22 cellular contexts compared by ENCODE assay signal in the genomic region with DNA sequence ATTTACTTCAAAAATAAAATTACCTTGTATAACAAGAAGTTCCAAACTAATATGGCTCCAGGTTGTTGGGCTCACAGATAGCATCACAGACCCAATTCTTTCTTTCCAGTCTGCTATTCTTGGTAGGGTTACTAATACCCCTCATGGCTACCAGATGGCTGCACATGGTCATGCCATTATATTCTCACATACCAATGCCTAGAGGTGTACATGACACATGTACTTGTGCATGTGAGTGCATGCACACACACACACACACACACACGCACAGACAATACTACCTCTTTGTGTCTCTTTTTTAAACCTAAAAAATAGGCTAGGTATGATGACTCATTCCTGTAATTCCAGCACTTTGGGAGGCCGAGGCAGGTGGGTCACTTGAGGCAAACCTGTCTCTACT. TPM values are rescaled to one million over a fixed set of nuclear protein-coding genes. Genes with fewer than 3 reads are reported as not detected.
DNase-seq lines count a peak whose midpoint lies in the region; ATAC-seq, FAIRE-seq and TF ChIP-seq lines count a peak whose summit lies in the region.
"Had no signal": no experiment of that assay in that cellular context is flagged by ENCODE, and none has a peak within 500 bp of the region (broad histone marks: within the 10 kb centered on the region; RNA-seq: fewer than 3 reads in every experiment).

No MANE protein-coding gene starts in this region.

- no peaks in the 10 kb centered on the region for H3K9me3 Mint-ChIP-seq in activated naive CD4-positive, alpha-beta T cell treated with anti-CD3 and anti-CD28 coated beads, Interleukin-2, amount 10 ng/mL, durations not matched to agents 7 days and 5 days
- H3K9me3 Mint-ChIP-seq: CD4-positive, CD25-positive, alpha-beta regulatory T cell; CD8-positive, alpha-beta T cell had no signal

- peaks cover 9% of the 10 kb centered on the region for H3K36me3 Mint-ChIP-seq in activated naive CD4-positive, alpha-beta T cell treated with anti-CD3 and anti-CD28 coated beads, Interleukin-2, amount 10 ng/mL, durations not matched to agents 7 days and 5 days

- H3K27ac ChIP-seq in foreskin keratinocyte = no peak overlapping the region
- H3K27ac ChIP-seq: 22Rv1, BLaER1, C4-2B had no signal

- TF ChIP-seq CTCF in bronchial epithelial cell (IDR thresholded peaks at IDR 0.05; ENCODE audit: insufficient read depth, low read length, severe bottlenecking) (no peak), foreskin keratinocyte (conservative IDR thresholded peaks at IDR 0.05) (no peak)

- H3K27ac Mint-ChIP-seq in activated naive CD4-positive, alpha-beta T cell treated with anti-CD3 and anti-CD28 coated beads, Interleukin-2, amount 10 ng/mL, durations not matched to agents 7 days and 5 days = no peak overlapping the region
- H3K27ac Mint-ChIP-seq: B cell; CD4-positive, CD25-positive, alpha-beta regulatory T cell; CD8-positive, alpha-beta T cell had no signal

- no peaks in the 10 kb centered on the region for H3K27me3 Mint-ChIP-seq in activated naive CD4-positive, alpha-beta T cell treated with anti-CD3 and anti-CD28 coated beads, Interleukin-2, amount 10 ng/mL, durations not matched to agents 7 days and 5 days
- H3K27me3 Mint-ChIP-seq: B cell; CD4-positive, CD25-positive, alpha-beta regulatory T cell had no signal

- CTCF ChIA-PET in activated naive CD4-positive, alpha-beta T cell treated with anti-CD3 and anti-CD28 coated beads, Interleukin-2, amount 10 ng/mL, durations not matched to agents 7 days and 5 days (lab: Charles Lee) = no interaction called here

- peak; percentile 26 for FAIRE-seq in GM12891 (lab: Jason Lieb, UNC)
- peak; percentile 36 for FAIRE-seq in bronchial epithelial cell (lab: Jason Lieb, UNC)
- FAIRE-seq: A204.1, G401.6, GM19239, H54 had no signal

- no peaks in the 10 kb centered on the region for H3K4me1 ChIP-seq in foreskin keratinocyte
- H3K4me1 ChIP-seq: Caco-2, HAP-1 had no signal

- no peaks in the 10 kb centered on the region for H3K36me3 ChIP-seq in bronchial epithelial cell (ENCODE audit: control insufficient read depth, insufficient read depth, low read length)
- H3K36me3 ChIP-seq: HAP-1 had no signal

- H3K27me3 ChIP-seq in bronchial epithelial cell (ENCODE audit: control insufficient read depth, insufficient read depth, low read length) = no peaks in the 10 kb centered on the region
- no peaks in the 10 kb centered on the region for H3K27me3 ChIP-seq in foreskin keratinocyte
- H3K27me3 ChIP-seq: BLaER1 had no signal

- no peak overlapping the region for H3K4me3 Mint-ChIP-seq in activated naive CD4-positive, alpha-beta T cell treated with anti-CD3 and anti-CD28 coated beads, Interleukin-2, amount 10 ng/mL, durations not matched to agents 7 days and 5 days
- H3K4me3 Mint-ChIP-seq: B cell; CD4-positive, CD25-positive, alpha-beta regulatory T cell; CD8-positive, alpha-beta T cell had no signal

- DNase-seq in DMS53 (lab: John Stamatoyannopoulos, UW) (peak; percentile 2), DMS53 treated with DMSO at 0.1 percent for 48 hours (lab: John Stamatoyannopoulos, UW; ENCODE audit: unreplicated experiment) (no peak), GM12891 (ENCODE audit: insufficient read length, low spot score) (no peak), bronchial epithelial cell (ENCODE audit: low read depth) (peak; percentile 10), foreskin keratinocyte (peak; percentile 63 to 83), DMS153 (lab: John Stamatoyannopoulos, UW) (no peak)
- DNase-seq in activated naive CD4-positive, alpha-beta T cell treated with anti-CD3 and anti-CD28 coated beads, Interleukin-2, amount 10 ng/mL, durations not matched to agents 7 days and 5 days = no peak
- DNase-seq: Caco-2; CD4-positive, CD25-positive, alpha-beta regulatory T cell; CD8-positive, alpha-beta T cell; DND-41; GOT3 had no signal

- H3K4me3 ChIP-seq in bronchial epithelial cell (ENCODE audit: low read depth, low read length) = no peak overlapping the region
- H3K4me3 ChIP-seq: BLaER1, HAP-1 had no signal

- ATAC-seq in foreskin keratinocyte = peak; percentile 94
- ATAC-seq in GM19467 (IDR thresholded peaks at IDR 0.05; ENCODE audit: unreplicated experiment) = no peak
- ATAC-seq: CD8-positive, alpha-beta T cell had no signal

- H3K4me1 Mint-ChIP-seq in activated naive CD4-positive, alpha-beta T cell treated with anti-CD3 and anti-CD28 coated beads, Interleukin-2, amount 10 ng/mL, durations not matched to agents 7 days and 5 days = peaks cover 13% of the 10 kb centered on the region
- H3K4me1 Mint-ChIP-seq: B cell had no signal

- no peak for TF ChIP-seq POLR2A in GM12891 (IDR thresholded peaks at IDR 0.05; ENCODE audit: low read depth, low read length)

TF ChIP-seq in GM12891, 5 proteins besides CTCF, POLR2A, EP300 and RAD21:
- TF ChIP-seq SPI1 (IDR thresholded peaks at IDR 0.05; ENCODE audit: low read depth, low read length) (no peak), POU2F2 (IDR thresholded peaks at IDR 0.05; ENCODE audit: low read depth, low read length) (no peak), PAX5 (IDR thresholded peaks at IDR 0.05; ENCODE audit: insufficient read depth, low read length, severe bottlenecking) (no peak), TAF1 (IDR thresholded peaks at IDR 0.05; ENCODE audit: low read depth, low read length) (no peak), POLR2AphosphoS5 (IDR thresholded peaks at IDR 0.05; ENCODE audit: low read depth, low read length) (no peak)

RNA-seq across cellular contexts. Expression of a gene that starts 31.1 kb away (rescaled TPM):
- polyA plus RNA-seq in GM12891 (2012; ENCODE audit: low read depth, missing spikeins) = 10.3 TPM
- total RNA-seq in bronchial epithelial cell = 31.9 and 32.1 TPM in 2 replicates
- total RNA-seq in foreskin keratinocyte = 14.1 and 15.7 TPM in 2 replicates
- polyA plus RNA-seq in foreskin keratinocyte = 7.3 and 8.3 TPM in 2 replicates

RNA-seq across cellular contexts. Expression of a gene that starts 31.3 kb away (rescaled TPM):
- 4.6 TPM for polyA plus RNA-seq in GM12891 (2012; ENCODE audit: low read depth, missing spikeins)
- total RNA-seq in bronchial epithelial cell (16.8 and 18.3 TPM in 2 replicates), foreskin keratinocyte (12.1 and 12.6 TPM in 2 replicates)
- 2.4 and 3.2 TPM in 2 replicates for polyA plus RNA-seq in foreskin keratinocyte

Comparison
In these comparisons a context has a peak if more than half of its experiments do, and no peak if none do; other contexts are left out.
1. DNase-seq: peak in DMS53 (single experiment), bronchial epithelial cell (single experiment) and foreskin keratinocyte (2 of 2); none in DMS53 treated with DMSO at 0.1 percent for 48 hours (single experiment), GM12891 (single experiment), DMS153 (single experiment) and activated naive CD4-positive, alpha-beta T cell treated with anti-CD3 and anti-CD28 coated beads, Interleukin-2, amount 10 ng/mL, durations not matched to agents 7 days and 5 days (single experiment).